In the genomic region with DNA sequence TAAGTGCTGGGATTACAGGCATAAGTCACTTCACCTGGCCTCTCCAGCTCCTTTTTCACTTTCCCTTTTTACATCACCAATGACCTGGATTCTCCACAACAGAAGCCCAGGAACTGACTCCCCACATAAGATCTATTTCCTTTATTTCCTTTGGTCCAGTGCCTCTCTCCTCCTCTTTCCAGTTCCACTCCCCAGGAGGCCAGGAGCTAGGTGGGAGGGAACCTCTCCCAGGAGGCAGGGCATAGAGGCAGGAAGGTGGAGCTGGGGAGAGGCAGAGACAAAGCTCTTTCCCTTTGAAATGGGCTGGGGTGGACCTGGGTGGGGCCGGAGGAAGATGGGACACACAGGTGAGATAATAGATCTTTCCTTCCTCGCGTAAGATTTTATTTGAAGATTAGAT, we compare ENCODE assay signal across 25 cellular contexts.
"Had no signal": no experiment of that assay in that cellular context is flagged by ENCODE, and none has a peak within 500 bp of the region (broad histone marks: within the 10 kb centered on the region; RNA-seq: fewer than 3 reads in every experiment).

No MANE protein-coding gene starts in this region.

- H3K27ac Mint-ChIP-seq: activated CD8-positive, alpha-beta T cell treated with anti-CD3 and anti-CD28 coated beads for 36 hours; activated naive CD4-positive, alpha-beta T cell treated with anti-CD3 and anti-CD28 coated beads, Interleukin-2, amount 10 ng/mL, durations not matched to agents 7 days and 5 days; activated naive CD8-positive, alpha-beta T cell treated with anti-CD3 and anti-CD28 coated beads, Interleukin-2, amount 10 ng/mL, durations not matched to agents 7 days and 5 days; activated T-cell treated with anti-CD3 and anti-CD28 coated beads, Interleukin-2, amount 50 U/mL, for 72 hours; activated T-helper 2 cell treated with anti-CD3 and anti-CD28 coated beads, Interferon-gamma antibody, Interleukin-2, Interleukin-4, amounts not matched to agents 10 μg/mL and 5 μg/mL and 100 μg/mL, durations not matched to agents 14 hours and 24 hours and 36 hours had no signal

- H3K9me3 Mint-ChIP-seq: activated CD8-positive, alpha-beta T cell treated with anti-CD3 and anti-CD28 coated beads for 36 hours; activated naive CD4-positive, alpha-beta T cell treated with anti-CD3 and anti-CD28 coated beads, Interleukin-2, amount 10 ng/mL, durations not matched to agents 7 days and 5 days; activated naive CD8-positive, alpha-beta T cell treated with anti-CD3 and anti-CD28 coated beads, Interleukin-2, amount 10 ng/mL, durations not matched to agents 7 days and 5 days; activated T-cell treated with anti-CD3 and anti-CD28 coated beads, Interleukin-2, amount 50 U/mL, for 72 hours; activated T-helper 2 cell treated with anti-CD3 and anti-CD28 coated beads, Interferon-gamma antibody, Interleukin-2, Interleukin-4, amounts not matched to agents 10 μg/mL and 5 μg/mL and 100 μg/mL, durations not matched to agents 14 hours and 24 hours and 36 hours had no signal

- DNase-seq: activated CD4-positive, alpha-beta T cell treated with anti-CD3 and anti-CD28 coated beads for 4 hours; activated CD4-positive, CD25-positive, alpha-beta regulatory T cell; activated CD8-positive, alpha-beta memory T cell treated with anti-CD3 and anti-CD28 coated beads, Interleukin-2, amount 50 U/mL, for 4 hours; activated CD8-positive, alpha-beta T cell treated with anti-CD3 and anti-CD28 coated beads for 36 hours; activated gamma-delta T cell treated with Interleukin-2 at 50 U/mL for 16 hours; activated naive CD4-positive, alpha-beta T cell treated with anti-CD3 and anti-CD28 coated beads, Interleukin-2, amount 10 ng/mL, durations not matched to agents 7 days and 5 days; activated naive CD8-positive, alpha-beta T cell treated with anti-CD3 and anti-CD28 coated beads, Interleukin-2, amount 10 ng/mL, durations not matched to agents 7 days and 5 days; activated T-cell treated with anti-CD3 and anti-CD28 coated beads, Interleukin-2, amount 50 U/mL, for 72 hours; caudate nucleus; MM.1S; NCI-H1105; NCI-H1436; NCI-H187; NCI-H510A treated with DMSO at 0.1 percent for 48 hours; NCI-H69; NK-92 treated with Interleukin-12 subunit alpha and Interleukin-12 subunit beta, amount 100 ng/mL, for 24 hours; Peyer's patch; Right ventricle myocardium superior; SJCRH30; SK-N-SH; T-helper 1 cell had no signal

- H3K36me3 Mint-ChIP-seq: activated naive CD4-positive, alpha-beta T cell treated with anti-CD3 and anti-CD28 coated beads, Interleukin-2, amount 10 ng/mL, durations not matched to agents 7 days and 5 days; activated naive CD8-positive, alpha-beta T cell treated with anti-CD3 and anti-CD28 coated beads, Interleukin-2, amount 10 ng/mL, durations not matched to agents 7 days and 5 days had no signal

- H3K4me1 ChIP-seq: breast epithelium, Peyer's patch, SJCRH30 had no signal

- H3K36me3 ChIP-seq: breast epithelium, Peyer's patch, SJCRH30 had no signal

- H3K4me3 Mint-ChIP-seq: activated CD8-positive, alpha-beta T cell treated with anti-CD3 and anti-CD28 coated beads for 36 hours; activated naive CD4-positive, alpha-beta T cell treated with anti-CD3 and anti-CD28 coated beads, Interleukin-2, amount 10 ng/mL, durations not matched to agents 7 days and 5 days; activated naive CD8-positive, alpha-beta T cell treated with anti-CD3 and anti-CD28 coated beads, Interleukin-2, amount 10 ng/mL, durations not matched to agents 7 days and 5 days; activated T-cell treated with anti-CD3 and anti-CD28 coated beads, Interleukin-2, amount 50 U/mL, for 72 hours had no signal

- H3K9me2 ChIP-seq: SK-N-SH had no signal

- H3K27me3 ChIP-seq: Peyer's patch had no signal

- H3K9ac ChIP-seq: SK-N-SH had no signal

- H3K27ac ChIP-seq: breast epithelium, Peyer's patch, RWPE1, SJCRH30, VCaP had no signal

- ATAC-seq: activated CD8-positive, alpha-beta T cell treated with anti-CD3 and anti-CD28 coated beads for 36 hours; activated T-cell treated with anti-CD3 and anti-CD28 coated beads, Interleukin-2, amount 50 U/mL, for 72 hours had no signal

- H3K4me3 ChIP-seq: breast epithelium, Peyer's patch, SJCRH30 had no signal

- H3K4me2 ChIP-seq: SK-N-SH had no signal

- H3K9me3 ChIP-seq: breast epithelium, Peyer's patch, SJCRH30, SK-N-SH had no signal
